38 cellular contexts compared by ENCODE assay signal in genomic region chr18:21841570-21841969, GRCh38.
"Had no signal": no experiment of that assay in that cellular context is flagged by ENCODE, and none has a peak within 500 bp of the region (broad histone marks: within the 10 kb centered on the region; RNA-seq: fewer than 3 reads in every experiment).

No MANE protein-coding gene starts in this region.

- H3K27me3 Mint-ChIP-seq: activated naive CD4-positive, alpha-beta T cell treated with anti-CD3 and anti-CD28 coated beads, Interleukin-2, amount 10 ng/mL, durations not matched to agents 7 days and 5 days; activated naive CD4-positive, alpha-beta T cell treated with anti-CD3 and anti-CD28 coated beads, Interleukin-2, amount 50 U/mL, for 24 hours; activated naive CD8-positive, alpha-beta T cell; activated naive CD8-positive, alpha-beta T cell treated with anti-CD3 and anti-CD28 coated beads for 36 hours; activated naive CD8-positive, alpha-beta T cell treated with anti-CD3 and anti-CD28 coated beads, Interleukin-2, amount 10 ng/mL, durations not matched to agents 7 days and 5 days; activated naive CD8-positive, alpha-beta T cell treated with anti-CD3 and anti-CD28 coated beads, Interleukin-2, amount 50 U/mL, for 24 hours; activated T-cell treated with anti-CD3 and anti-CD28 coated beads, Interleukin-2, amount 50 U/mL, for 24 hours; activated T-helper 17 cell treated with anti-CD3 and anti-CD28 coated beads, Interleukin-2, amount 50 U/mL, for 72 hours; brain; central memory CD8-positive, alpha-beta T cell had no signal

- H3K9me3 Mint-ChIP-seq: activated naive CD4-positive, alpha-beta T cell treated with anti-CD3 and anti-CD28 coated beads for 36 hours; activated naive CD4-positive, alpha-beta T cell treated with anti-CD3 and anti-CD28 coated beads, Interleukin-2, amount 10 ng/mL, durations not matched to agents 7 days and 5 days; activated naive CD4-positive, alpha-beta T cell treated with anti-CD3 and anti-CD28 coated beads, Interleukin-2, amount 50 U/mL, for 24 hours; activated naive CD4-positive, alpha-beta T cell treated with anti-CD3 and anti-CD28 coated beads, Interleukin-2, amount 50 U/mL, for 72 hours; activated naive CD8-positive, alpha-beta T cell treated with anti-CD3 and anti-CD28 coated beads for 36 hours; activated naive CD8-positive, alpha-beta T cell treated with anti-CD3 and anti-CD28 coated beads, Interleukin-2, amount 10 ng/mL, durations not matched to agents 7 days and 5 days; activated naive CD8-positive, alpha-beta T cell treated with anti-CD3 and anti-CD28 coated beads, Interleukin-2, amount 50 U/mL, for 24 hours; activated T-cell treated with anti-CD3 and anti-CD28 coated beads, Interleukin-2, amount 50 U/mL, for 24 hours; activated T-cell treated with anti-CD3 and anti-CD28 coated beads, Interleukin-2, amount 50 U/mL, for 4 hours; activated T-cell treated with anti-CD3 and anti-CD28 coated beads, Interleukin-2, amount 50 U/mL, for 72 hours; activated T-helper 1 cell treated with anti-CD3 and anti-CD28 coated beads, Interleukin-12 subunit alpha, Interleukin-12 subunit beta, Interleukin-2, Interleukin-4 antibody, amounts not matched to agents 30 ng/mL and 10 ng/mL and 1 ng/mL, durations not matched to agents 14 hours and 24 hours and 36 hours; activated T-helper 17 cell treated with anti-CD3 and anti-CD28 coated beads, Interleukin-2, amount 50 U/mL, for 72 hours; activated T-helper 2 cell treated with anti-CD3 and anti-CD28 coated beads, Interferon-gamma antibody, Interleukin-2, Interleukin-4, amounts not matched to agents 10 μg/mL and 5 μg/mL and 100 μg/mL, durations not matched to agents 14 hours and 24 hours and 36 hours; brain; central memory CD8-positive, alpha-beta T cell had no signal

- H3K4me3 ChIP-seq: adrenal gland, body of pancreas, breast epithelium, cardiac muscle cell had no signal

- DNase-seq: activated effector memory CD4-positive, alpha-beta T cell treated with anti-CD3 and anti-CD28 coated beads, Interleukin-2, amount 50 U/mL, for 16 hours; activated effector memory CD4-positive, alpha-beta T cell treated with Interleukin-2 at 50 U/mL for 16 hours; activated gamma-delta T cell; activated gamma-delta T cell treated with Interleukin-2 at 50 U/mL for 16 hours; activated naive CD4-positive, alpha-beta T cell; activated naive CD4-positive, alpha-beta T cell treated with anti-CD3 and anti-CD28 coated beads for 36 hours; activated naive CD4-positive, alpha-beta T cell treated with anti-CD3 and anti-CD28 coated beads, Interleukin-2, amount 10 ng/mL, durations not matched to agents 7 days and 5 days; activated naive CD4-positive, alpha-beta T cell treated with anti-CD3 and anti-CD28 coated beads, Interleukin-2, amount 50 U/mL, for 16 hours; activated naive CD4-positive, alpha-beta T cell treated with Interleukin-2 at 50 U/mL for 16 hours; activated naive CD8-positive, alpha-beta T cell treated with anti-CD3 and anti-CD28 coated beads for 36 hours; activated naive CD8-positive, alpha-beta T cell treated with anti-CD3 and anti-CD28 coated beads, Interleukin-2, amount 10 ng/mL, durations not matched to agents 7 days and 5 days; activated naive CD8-positive, alpha-beta T cell treated with anti-CD3 and anti-CD28 coated beads, Interleukin-2, amount 50 U/mL, for 24 hours; activated T-cell treated with anti-CD3 and anti-CD28 coated beads for 4 hours; activated T-cell treated with anti-CD3 and anti-CD28 coated beads, Interleukin-2, amount 50 U/mL, for 1 hour; activated T-cell treated with anti-CD3 and anti-CD28 coated beads, Interleukin-2, amount 50 U/mL, for 24 hours; activated T-cell treated with anti-CD3 and anti-CD28 coated beads, Interleukin-2, amount 50 U/mL, for 4 hours; activated T-cell treated with anti-CD3 and anti-CD28 coated beads, Interleukin-2, amount 50 U/mL, for 48 hours; activated T-cell treated with anti-CD3 and anti-CD28 coated beads, Interleukin-2, amount 50 U/mL, for 72 hours; adrenal gland; amniotic stem cell; amygdala; anterior cingulate cortex; aorta; body of pancreas; brain microvascular endothelial cell; caudate nucleus; central memory CD4-positive, alpha-beta T cell; cerebellar nuclear complex had no signal

- H3K27me3 ChIP-seq: adrenal gland, body of pancreas, brain microvascular endothelial cell, breast epithelium, cardiac muscle cell had no signal

- H3K27ac Mint-ChIP-seq: activated naive CD4-positive, alpha-beta T cell treated with anti-CD3 and anti-CD28 coated beads for 36 hours; activated naive CD4-positive, alpha-beta T cell treated with anti-CD3 and anti-CD28 coated beads, Interleukin-2, amount 10 ng/mL, durations not matched to agents 7 days and 5 days; activated naive CD4-positive, alpha-beta T cell treated with anti-CD3 and anti-CD28 coated beads, Interleukin-2, amount 50 U/mL, for 24 hours; activated naive CD4-positive, alpha-beta T cell treated with anti-CD3 and anti-CD28 coated beads, Interleukin-2, amount 50 U/mL, for 72 hours; activated naive CD8-positive, alpha-beta T cell; activated naive CD8-positive, alpha-beta T cell treated with anti-CD3 and anti-CD28 coated beads for 36 hours; activated naive CD8-positive, alpha-beta T cell treated with anti-CD3 and anti-CD28 coated beads, Interleukin-2, amount 10 ng/mL, durations not matched to agents 7 days and 5 days; activated naive CD8-positive, alpha-beta T cell treated with anti-CD3 and anti-CD28 coated beads, Interleukin-2, amount 50 U/mL, for 24 hours; activated T-cell treated with anti-CD3 and anti-CD28 coated beads, Interleukin-2, amount 50 U/mL, for 24 hours; activated T-cell treated with anti-CD3 and anti-CD28 coated beads, Interleukin-2, amount 50 U/mL, for 72 hours; activated T-helper 1 cell treated with anti-CD3 and anti-CD28 coated beads, Interleukin-12 subunit alpha, Interleukin-12 subunit beta, Interleukin-2, Interleukin-4 antibody, amounts not matched to agents 30 ng/mL and 10 ng/mL and 1 ng/mL, durations not matched to agents 14 hours and 24 hours and 36 hours; activated T-helper 2 cell treated with anti-CD3 and anti-CD28 coated beads, Interferon-gamma antibody, Interleukin-2, Interleukin-4, amounts not matched to agents 10 μg/mL and 5 μg/mL and 100 μg/mL, durations not matched to agents 14 hours and 24 hours and 36 hours had no signal

- H3K4me3 Mint-ChIP-seq: activated naive CD4-positive, alpha-beta T cell treated with anti-CD3 and anti-CD28 coated beads for 36 hours; activated naive CD4-positive, alpha-beta T cell treated with anti-CD3 and anti-CD28 coated beads, Interleukin-2, amount 10 ng/mL, durations not matched to agents 7 days and 5 days; activated naive CD4-positive, alpha-beta T cell treated with anti-CD3 and anti-CD28 coated beads, Interleukin-2, amount 50 U/mL, for 24 hours; activated naive CD8-positive, alpha-beta T cell; activated naive CD8-positive, alpha-beta T cell treated with anti-CD3 and anti-CD28 coated beads for 36 hours; activated naive CD8-positive, alpha-beta T cell treated with anti-CD3 and anti-CD28 coated beads, Interleukin-2, amount 10 ng/mL, durations not matched to agents 7 days and 5 days; activated naive CD8-positive, alpha-beta T cell treated with anti-CD3 and anti-CD28 coated beads, Interleukin-2, amount 50 U/mL, for 24 hours; activated T-cell treated with anti-CD3 and anti-CD28 coated beads, Interleukin-2, amount 50 U/mL, for 24 hours; activated T-cell treated with anti-CD3 and anti-CD28 coated beads, Interleukin-2, amount 50 U/mL, for 4 hours; activated T-cell treated with anti-CD3 and anti-CD28 coated beads, Interleukin-2, amount 50 U/mL, for 72 hours; activated T-helper 1 cell treated with anti-CD3 and anti-CD28 coated beads, Interleukin-12 subunit alpha, Interleukin-12 subunit beta, Interleukin-2, Interleukin-4 antibody, amounts not matched to agents 30 ng/mL and 10 ng/mL and 1 ng/mL, durations not matched to agents 14 hours and 24 hours and 36 hours; activated T-helper 17 cell treated with anti-CD3 and anti-CD28 coated beads, Interleukin-2, amount 50 U/mL, for 72 hours; brain; central memory CD8-positive, alpha-beta T cell had no signal

- H3K4me1 Mint-ChIP-seq: activated naive CD4-positive, alpha-beta T cell treated with anti-CD3 and anti-CD28 coated beads, Interleukin-2, amount 10 ng/mL, durations not matched to agents 7 days and 5 days; activated naive CD4-positive, alpha-beta T cell treated with anti-CD3 and anti-CD28 coated beads, Interleukin-2, amount 50 U/mL, for 24 hours; activated naive CD8-positive, alpha-beta T cell treated with anti-CD3 and anti-CD28 coated beads for 36 hours; activated naive CD8-positive, alpha-beta T cell treated with anti-CD3 and anti-CD28 coated beads, Interleukin-2, amount 10 ng/mL, durations not matched to agents 7 days and 5 days; activated naive CD8-positive, alpha-beta T cell treated with anti-CD3 and anti-CD28 coated beads, Interleukin-2, amount 50 U/mL, for 24 hours; activated T-helper 17 cell treated with anti-CD3 and anti-CD28 coated beads, Interleukin-2, amount 50 U/mL, for 72 hours; central memory CD8-positive, alpha-beta T cell had no signal

- H3K27ac ChIP-seq: adrenal gland, body of pancreas, brain microvascular endothelial cell, breast epithelium, cardiac muscle cell had no signal

- H3K4me1 ChIP-seq: adrenal gland, body of pancreas, breast epithelium had no signal

- H3K36me3 ChIP-seq: breast epithelium had no signal

- ATAC-seq: activated naive CD4-positive, alpha-beta T cell treated with anti-CD3 and anti-CD28 coated beads, Interleukin-2, amount 50 U/mL, for 72 hours; activated naive CD8-positive, alpha-beta T cell treated with anti-CD3 and anti-CD28 coated beads, Interleukin-2, amount 50 U/mL, for 24 hours; activated T-cell treated with anti-CD3 and anti-CD28 coated beads, Interleukin-2, amount 50 U/mL, for 4 hours; activated T-cell treated with anti-CD3 and anti-CD28 coated beads, Interleukin-2, amount 50 U/mL, for 72 hours; activated T-helper 17 cell treated with anti-CD3 and anti-CD28 coated beads, Interleukin-2, amount 50 U/mL, for 72 hours; body of pancreas had no signal

- H3K9me3 ChIP-seq: adrenal gland, body of pancreas, breast epithelium had no signal
